ENCODE assay signal across 8 cellular contexts in genomic region chr2:231708050-231708772, GRCh38. TPM values are rescaled to one million over a fixed set of nuclear protein-coding genes. Genes with fewer than 3 reads are reported as not detected.
DNase-seq lines count a peak whose midpoint lies in the region; ATAC-seq and TF ChIP-seq lines count a peak whose summit lies in the region.

A gene with protein sequence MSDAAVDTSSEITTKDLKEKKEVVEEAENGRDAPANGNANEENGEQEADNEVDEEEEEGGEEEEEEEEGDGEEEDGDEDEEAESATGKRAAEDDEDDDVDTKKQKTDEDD (plus strand): TSS chr2:231708525. CDS start chr2:231708707, 182 bp downstream.

- H3K4me3 Mint-ChIP-seq in T-helper 17 cell: peak within 1 kb of the TSS; percentile 96

- TF ChIP-seq POLR2A in GM15510 (IDR thresholded peaks at IDR 0.05; ENCODE audit: borderline replicate concordance, extremely low read depth, insufficient read length): peak; percentile 99
- TF ChIP-seq POLR2A in prostate gland (IDR thresholded peaks at IDR 0.05): peak; percentile 93

- intact Hi-C loops in left ventricle myocardium inferior (cut with micrococcal nuclease) (no loop called here), prostate gland (cut with DNase I) (loop anchor here (2.0 kb wide), 1 partner anchor 41 kb away; no protein-coding TSS in a partner anchor)

- H3K36me3 Mint-ChIP-seq in T-helper 17 cell (ENCODE audit: low read depth): peaks cover 11% of the 10 kb centered on the region

- peak within 1 kb of the TSS; percentile 100 for H3K27ac Mint-ChIP-seq in T-helper 17 cell

- peak; percentile 99 for DNase-seq in NCI-H1694 treated with DMSO at 0.1 percent for 48 hours (lab: John Stamatoyannopoulos, UW)
- DNase-seq in T-helper 17 cell: peak; percentile 97 to 99 (median 99)
- peak; percentile 93 to 100 (median 99) for DNase-seq in amygdala (lab: John Stamatoyannopoulos, UW)
- peak; percentile 100 for DNase-seq in left ventricle myocardium inferior
- peak; percentile 100 for DNase-seq in prostate gland (ENCODE audit: low spot score)

- no peaks in the 10 kb centered on the region for H3K27me3 Mint-ChIP-seq in T-helper 17 cell

- ATAC-seq in HG02885 (IDR thresholded peaks at IDR 0.05; ENCODE audit: poor library complexity, unreplicated experiment) (peak; percentile 62), T-helper 17 cell (peak; percentile 72)

- H3K27ac ChIP-seq in left ventricle myocardium inferior (replicated peaks) (peak within 1 kb of the TSS; percentile 99), prostate gland (peak within 1 kb of the TSS; percentile 99 to 100), urinary bladder (ENCODE audit: low read depth) (peak within 1 kb of the TSS; percentile 99)

- peaks cover 20% of the 10 kb centered on the region for H3K4me1 Mint-ChIP-seq in T-helper 17 cell

- no peak for TF ChIP-seq CTCF in left ventricle myocardium inferior (IDR thresholded peaks at IDR 0.05; ENCODE audit: borderline replicate concordance)
- peak in 1 of 4 experiments; percentile 32 for TF ChIP-seq CTCF in prostate gland (IDR thresholded peaks at IDR 0.05)

- peaks cover 15% of the 10 kb centered on the region for H3K36me3 ChIP-seq in left ventricle myocardium inferior
- H3K36me3 ChIP-seq in prostate gland: no peaks in the 10 kb centered on the region
- no peaks in the 10 kb centered on the region for H3K36me3 ChIP-seq in urinary bladder (ENCODE audit: insufficient read depth)

- no peaks in the 10 kb centered on the region for H3K9me3 ChIP-seq in T-helper 17 cell (ENCODE audit: control insufficient read depth, low read length, poor library complexity, severe bottlenecking)
- no peaks in the 10 kb centered on the region for H3K9me3 ChIP-seq in left ventricle myocardium inferior (replicated peaks)
- no peaks in the 10 kb centered on the region for H3K9me3 ChIP-seq in prostate gland

- no peaks in the 10 kb centered on the region for H3K27me3 ChIP-seq in left ventricle myocardium inferior (ENCODE audit: low read depth)
- no peaks in the 10 kb centered on the region for H3K27me3 ChIP-seq in prostate gland (replicated peaks; ENCODE audit: insufficient read depth)

- H3K4me3 ChIP-seq in left ventricle myocardium inferior (peak within 1 kb of the TSS; percentile 100), prostate gland (peak within 1 kb of the TSS; percentile 69), urinary bladder (ENCODE audit: low read depth, low read length) (peak within 1 kb of the TSS; percentile 99)

- H3K4me1 ChIP-seq in left ventricle myocardium inferior (peaks cover 67% of the 10 kb centered on the region), prostate gland (replicated peaks) (peaks cover 4% of the 10 kb centered on the region), urinary bladder (ENCODE audit: insufficient read depth) (peaks cover 2% of the 10 kb centered on the region)

- WGBS in prostate gland: under 1% methylated on average over 65 of the region's 83 CpGs
- under 1% methylated on average over 78 of the region's 83 CpGs for WGBS in urinary bladder

RNA-seq across cellular contexts. Expression of the gene that starts here (rescaled TPM):
- 1,000 to 10,000 TPM; 1,121 to 1,256 TPM for total RNA-seq in T-helper 17 cell
- total RNA-seq in left ventricle myocardium inferior: 209 TPM
- total RNA-seq in prostate gland: 100 to 1,000 TPM; 418 to 613 TPM
- 778 TPM for total RNA-seq in urinary bladder
- 1,510 TPM for polyA plus RNA-seq in urinary bladder

Comparison
In these comparisons a context has a peak if more than half of its experiments do, and no peak if none do; other contexts are left out.
1. Peak in every context shown above with its lines: DNase-seq, ATAC-seq, H3K4me3 ChIP-seq and H3K27ac ChIP-seq.